Comparison of ENCODE assay signal across 8 cellular contexts in the genomic region with DNA sequence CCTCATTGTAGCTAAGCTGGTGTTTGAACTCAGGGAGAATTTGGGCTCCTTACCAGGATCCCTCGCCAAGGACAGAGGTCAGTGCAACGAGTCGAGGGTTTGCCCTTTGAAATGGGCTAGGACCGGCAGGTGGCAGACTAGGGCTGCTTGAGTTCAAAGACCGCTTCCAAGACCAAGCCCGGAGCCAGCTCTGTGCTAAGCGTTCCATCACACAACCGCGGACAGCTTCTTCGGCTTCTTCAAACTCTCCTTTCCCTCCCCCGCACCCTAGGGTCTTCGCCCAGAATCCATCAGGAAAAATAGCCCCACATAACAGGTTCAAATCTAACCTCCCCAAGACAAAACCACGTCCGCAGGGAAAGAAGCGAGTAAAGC. TPM values are rescaled to one million over a fixed set of nuclear protein-coding genes. Genes with fewer than 3 reads are reported as not detected.
DNase-seq lines count a peak whose midpoint lies in the region; ATAC-seq, FAIRE-seq and TF ChIP-seq lines count a peak whose summit lies in the region.

No MANE protein-coding gene starts in this region.

- no peaks in the 10 kb centered on the region for H3K36me3 ChIP-seq in MG63
- H3K36me3 ChIP-seq in SU-DHL-6 (ENCODE audit: low read length) = no peaks in the 10 kb centered on the region
- H3K36me3 ChIP-seq in heart left ventricle = no peaks in the 10 kb centered on the region
- H3K36me3 ChIP-seq in pancreas = no peaks in the 10 kb centered on the region

- H3K27ac ChIP-seq in SU-DHL-6 (ENCODE audit: low read depth, low read length) (no peak overlapping the region), heart left ventricle (peak overlapping the region; percentile 15 to 84 (median 72)), pancreas (peak overlapping the region in 3 of 4 donors; percentile 5 to 71 (median 19))

- intact Hi-C loops in heart left ventricle (cut with DNase I) (loop anchor here (1.0 to 2.0 kb wide), 3 partner anchors 75 to 77 kb away; no protein-coding TSS in a partner anchor), pancreas (cut with DNase I) (loop anchor here (5.0 to 10.0 kb wide), 3 partner anchors 75 to 80 kb away; no protein-coding TSS in a partner anchor)

- DNase-seq in DMS79 (lab: John Stamatoyannopoulos, UW) = peak; percentile 78
- DNase-seq in MG63 = peak; percentile 76
- DNase-seq in activated naive CD8-positive, alpha-beta T cell treated with anti-CD3 and anti-CD28 coated beads, Interleukin-2, amount 50 U/mL, for 24 hours = peak; percentile 79
- peak; percentile 82 to 92 (median 87) for DNase-seq in heart left ventricle
- DNase-seq in pancreas = peak; percentile 75 to 92 (median 84)
- DNase-seq in type B pancreatic cell (ENCODE audit: extremely low spot score, unreplicated experiment) = peak; percentile 81

- H3F3A ChIP-seq in SU-DHL-6 (ENCODE audit: insufficient read depth) = no peaks in the 10 kb centered on the region

- H3K4me1 ChIP-seq in heart left ventricle (peaks cover 7 to 31% (median 20%) of the 10 kb centered on the region in 12 donors), pancreas (peaks cover 6 to 10% (median 7%) of the 10 kb centered on the region in 3 donors)

- H3K4me2 ChIP-seq in SU-DHL-6 (ENCODE audit: low read depth, low read length, poor library complexity, severe bottlenecking) = peak overlapping the region; percentile 78

- peak overlapping the region; percentile 43 for H3K4me3 ChIP-seq in MG63
- H3K4me3 ChIP-seq in SU-DHL-6 (ENCODE audit: insufficient read depth, low read length, poor library complexity, severe bottlenecking) = peak overlapping the region; percentile 49
- H3K4me3 ChIP-seq in heart left ventricle = peak overlapping the region; percentile 30 to 75 (median 61)
- H3K4me3 ChIP-seq in pancreas = peak overlapping the region; percentile 13 to 46 (median 27)

- H3K9me3 ChIP-seq in MG63 (no peaks in the 10 kb centered on the region), SU-DHL-6 (ENCODE audit: insufficient read depth, low read length) (no peaks in the 10 kb centered on the region), heart left ventricle (peaks cover 0 to 6% (median 0%) of the 10 kb centered on the region in 12 donors), pancreas (no peaks in the 10 kb centered on the region)

- peak overlapping the region; percentile 82 for H3K27ac Mint-ChIP-seq in activated naive CD8-positive, alpha-beta T cell treated with anti-CD3 and anti-CD28 coated beads, Interleukin-2, amount 50 U/mL, for 24 hours
- H3K27ac Mint-ChIP-seq in type B pancreatic cell = peak overlapping the region; percentile 86

- H2AFZ ChIP-seq in SU-DHL-6 (ENCODE audit: low read depth, low read length, severe bottlenecking) = peak overlapping the region; percentile 83

- TF ChIP-seq CTCF in SU-DHL-6 (IDR thresholded peaks at IDR 0.05; ENCODE audit: insufficient read depth, low read length, poor library complexity, severe bottlenecking) (peak; percentile 70), heart left ventricle (IDR thresholded peaks at IDR 0.05) (peak; percentile 63 to 90 (median 77)), pancreas (IDR thresholded peaks at IDR 0.05) (peak; percentile 26 to 60 (median 52)), type B pancreatic cell (conservative IDR thresholded peaks at IDR 0.05) (peak; percentile 83)

- H3K4me3 Mint-ChIP-seq in activated naive CD8-positive, alpha-beta T cell treated with anti-CD3 and anti-CD28 coated beads, Interleukin-2, amount 50 U/mL, for 24 hours = peak overlapping the region; percentile 82
- H3K4me3 Mint-ChIP-seq in type B pancreatic cell = no peak overlapping the region

- H3K9me3 Mint-ChIP-seq in activated naive CD8-positive, alpha-beta T cell treated with anti-CD3 and anti-CD28 coated beads, Interleukin-2, amount 50 U/mL, for 24 hours = no peaks in the 10 kb centered on the region
- H3K9me3 Mint-ChIP-seq in type B pancreatic cell = no peaks in the 10 kb centered on the region

- WGBS in heart left ventricle, 4 donors = 0% methylated on average over 9 to 15 of the region's 15 CpGs
- WGBS in pancreas, 2 donors = 0% methylated on average over 15 of the region's 15 CpGs

- no peaks in the 10 kb centered on the region for H3K79me2 ChIP-seq in SU-DHL-6 (ENCODE audit: insufficient read depth, low read length)

- H3K9ac ChIP-seq in SU-DHL-6 (ENCODE audit: low read length) = peak overlapping the region; percentile 36; the same call in 1 of the 2 replicates

- no peaks in the 10 kb centered on the region for H4K20me1 ChIP-seq in SU-DHL-6 (ENCODE audit: low read depth, low read length)

- no peak for TF ChIP-seq POLR2A in heart left ventricle (IDR thresholded peaks at IDR 0.05)

- peaks cover 30% of the 10 kb centered on the region for H3K4me1 Mint-ChIP-seq in activated naive CD8-positive, alpha-beta T cell treated with anti-CD3 and anti-CD28 coated beads, Interleukin-2, amount 50 U/mL, for 24 hours
- peaks cover 6% of the 10 kb centered on the region for H3K4me1 Mint-ChIP-seq in type B pancreatic cell (ENCODE audit: unreplicated experiment)

- no peaks in the 10 kb centered on the region for H3K9me2 ChIP-seq in SU-DHL-6 (replicated peaks; ENCODE audit: insufficient read depth, low read length)

- no peaks in the 10 kb centered on the region for H3K36me3 Mint-ChIP-seq in activated naive CD8-positive, alpha-beta T cell treated with anti-CD3 and anti-CD28 coated beads, Interleukin-2, amount 50 U/mL, for 24 hours (ENCODE audit: low read depth)
- no peaks in the 10 kb centered on the region for H3K36me3 Mint-ChIP-seq in type B pancreatic cell

- FAIRE-seq in pancreas (lab: Jason Lieb, UNC) = no peak

- peaks cover 5% of the 10 kb centered on the region for H3K27me3 Mint-ChIP-seq in activated naive CD8-positive, alpha-beta T cell treated with anti-CD3 and anti-CD28 coated beads, Interleukin-2, amount 50 U/mL, for 24 hours
- H3K27me3 Mint-ChIP-seq in type B pancreatic cell = peaks cover 17% of the 10 kb centered on the region

- ATAC-seq in GM21737 (IDR thresholded peaks at IDR 0.05; ENCODE audit: unreplicated experiment) = peak; percentile 91
- ATAC-seq in activated naive CD8-positive, alpha-beta T cell treated with anti-CD3 and anti-CD28 coated beads, Interleukin-2, amount 50 U/mL, for 24 hours = peak; percentile 94
- peak; percentile 80 to 91 (median 88) for ATAC-seq in heart left ventricle
- peak; percentile 91 to 95 (median 94) for ATAC-seq in pancreas

- no peaks in the 10 kb centered on the region for H3K27me3 ChIP-seq in MG63
- H3K27me3 ChIP-seq in SU-DHL-6 (ENCODE audit: low read length) = no peaks in the 10 kb centered on the region
- no peaks in the 10 kb centered on the region for H3K27me3 ChIP-seq in heart left ventricle
- no peaks in the 10 kb centered on the region for H3K27me3 ChIP-seq in pancreas

RNA-seq across cellular contexts. Expression of a gene that starts 0.7 kb away (rescaled TPM):
- 0.43 and 0.72 TPM in 2 replicates for total RNA-seq in MG63 (2014; rRNA removed; shearing (Covaris generic); ENCODE audit: low replicate concordance)
- 10 to 100 TPM in 1 of 9 donors, 1 to 10 TPM in 8; 1.2 to 11.7 (median 1.6) TPM for total RNA-seq in heart left ventricle
- polyA plus RNA-seq in heart left ventricle = 1 to 10 TPM in 1 of 2 donors, under 1 TPM in 1; 0.50 to 3.1 TPM
- total RNA-seq in pancreas = 1 to 10 TPM; 1.3 to 6.3 (median 2.9) TPM
- polyA plus RNA-seq in pancreas = under 1 TPM; 0.33 to 0.42 TPM
- 5.6 and 11.8 TPM in 2 replicates for total RNA-seq in type B pancreatic cell (ENCODE audit: low replicate concordance)

RNA-seq across cellular contexts. Expression of a gene that starts 55.4 kb away (rescaled TPM):
- not detected in 2 replicates for total RNA-seq in MG63 (2014; rRNA removed; shearing (Covaris generic); ENCODE audit: low replicate concordance)
- 1 to 10 TPM in 4 of 9 donors, under 1 TPM in 4, not detected in 1; 0.40 to 8.3 (median 1.0) TPM for total RNA-seq in heart left ventricle
- polyA plus RNA-seq in heart left ventricle = 1 to 10 TPM in 1 of 2 donors, under 1 TPM in 1; 0.84 to 1.3 TPM
- 1 to 10 TPM in 1 of 6 donors, under 1 TPM in 4, not detected in 1; 0.28 to 1.7 (median 0.63) TPM for total RNA-seq in pancreas
- polyA plus RNA-seq in pancreas = 1 to 10 TPM; 1.2 to 1.7 TPM
- 2.2 and 2.6 TPM in 2 replicates for total RNA-seq in type B pancreatic cell (ENCODE audit: low replicate concordance)
